9 cellular contexts compared by ENCODE assay signal in genomic region chr12:123519151-123520001, GRCh38. TPM values are rescaled to one million over a fixed set of nuclear protein-coding genes. Genes with fewer than 3 reads are reported as not detected.
DNase-seq lines count a peak whose midpoint lies in the region; ATAC-seq and TF ChIP-seq lines count a peak whose summit lies in the region.
"Had no signal": no experiment of that assay in that cellular context is flagged by ENCODE, and none has a peak within 500 bp of the region (broad histone marks: within the 10 kb centered on the region; RNA-seq: fewer than 3 reads in every experiment).

No MANE protein-coding gene starts in this region.

- H4K5ac ChIP-seq in IMR-90 (ENCODE audit: low read depth, low read length): no peak overlapping the region

- in situ Hi-C loops in IMR-90 (cut with MboI; ENCODE audit: low sequenced_read_pairs): no loop called here

- H3K4me3 Mint-ChIP-seq in CD4-positive, alpha-beta memory T cell: no peak overlapping the region
- no peak overlapping the region for H3K4me3 Mint-ChIP-seq in T-helper 2 cell treated with Interferon-gamma antibody and Interleukin-4, amounts not matched to agents 5 μg/mL and 100 μg/mL, for 36 hours
- H3K4me3 Mint-ChIP-seq: naive thymus-derived CD4-positive, alpha-beta T cell had no signal

- no peak overlapping the region for H3K4ac ChIP-seq in IMR-90 (ENCODE audit: low read depth, low read length)

- H4K91ac ChIP-seq in IMR-90 (ENCODE audit: insufficient read depth, low read depth, low read length): no peak overlapping the region

- no peak for TF ChIP-seq CTCF in IMR-90 (conservative IDR thresholded peaks at IDR 0.05; ENCODE audit: low read depth, low read length)

- ATAC-seq in IMR-90 (ENCODE audit: low read depth): peak; percentile 63
- peak; percentile 45 for ATAC-seq in left colon
- ATAC-seq: naive thymus-derived CD4-positive, alpha-beta T cell had no signal

- H3K9ac ChIP-seq in IMR-90 (ENCODE audit: low read depth, low read length): no peak overlapping the region

- no peak overlapping the region for H2AK5ac ChIP-seq in IMR-90 (ENCODE audit: low read depth, low read length)

- TF ChIP-seq POLR2A in IMR-90 (IDR thresholded peaks at IDR 0.05; ENCODE audit: low read depth, low read length): no peak

- TF ChIP-seq RAD21 in IMR-90 (IDR thresholded peaks at IDR 0.05; ENCODE audit: low read length): no peak

- H3K56ac ChIP-seq in IMR-90 (ENCODE audit: extremely low read depth, insufficient read depth, low read length): no peak overlapping the region

- H3K9me3 ChIP-seq in IMR-90 (ENCODE audit: control insufficient read depth, insufficient read depth, low read length): no peaks in the 10 kb centered on the region
- H3K9me3 ChIP-seq in CD4-positive, alpha-beta memory T cell (ENCODE audit: control insufficient read depth in 1 of 2, low read length in 2 of 2): no peaks in the 10 kb centered on the region

- H2BK15ac ChIP-seq in IMR-90 (ENCODE audit: low read depth, low read length): no peak overlapping the region

- no peaks in the 10 kb centered on the region for H3K27me3 ChIP-seq in IMR-90 (ENCODE audit: control insufficient read depth, insufficient read depth, low read length)
- no peaks in the 10 kb centered on the region for H3K27me3 ChIP-seq in CD4-positive, alpha-beta memory T cell (ENCODE audit: insufficient read depth, low read length)

- intact Hi-C loops in IMR-90 (cut with micrococcal nuclease) (no loop called here), left colon (cut with DNase I, micrococcal nuclease) (no loop called here)
- intact Hi-C loops in CD4-positive, alpha-beta memory T cell (cut with micrococcal nuclease): no loop called here

- H3K4me1 Mint-ChIP-seq in CD4-positive, alpha-beta memory T cell: no peaks in the 10 kb centered on the region
- no peaks in the 10 kb centered on the region for H3K4me1 Mint-ChIP-seq in T-helper 2 cell treated with Interferon-gamma antibody and Interleukin-4, amounts not matched to agents 5 μg/mL and 100 μg/mL, for 36 hours (ENCODE audit: low read depth)

- peaks cover 17 to 29% of the 10 kb centered on the region in 2 experiments for H3K79me1 ChIP-seq in IMR-90 (ENCODE audit: low read depth in 1 of 2, low read length in 2 of 2)

- H3K4me2 ChIP-seq in IMR-90 (ENCODE audit: low read depth, low read length): no peak overlapping the region

- no peak overlapping the region for H2AFZ ChIP-seq in IMR-90 (replicated peaks; ENCODE audit: low read length, poor library complexity)

- H2BK120ac ChIP-seq in IMR-90 (ENCODE audit: low read depth, low read length): no peak overlapping the region

- dilution Hi-C loops in IMR-90 (cut with HindIII; ENCODE audit: low sequenced_read_pairs, unreplicated experiment): no loop called here

- H3K36me3 ChIP-seq in IMR-90 (ENCODE audit: control insufficient read depth, insufficient read depth, low read length): peaks cover 56% of the 10 kb centered on the region
- H3K36me3 ChIP-seq in CD4-positive, alpha-beta memory T cell (ENCODE audit: insufficient read depth, low read length): no peaks in the 10 kb centered on the region

- H3K4me1 ChIP-seq in IMR-90 (ENCODE audit: control insufficient read depth, insufficient read depth, low read length): peaks cover 6% of the 10 kb centered on the region
- H3K4me1 ChIP-seq in CD4-positive, alpha-beta memory T cell (ENCODE audit: insufficient read depth, low read length): no peaks in the 10 kb centered on the region

- H2AK9ac ChIP-seq in IMR-90 (replicated peaks; ENCODE audit: low read depth, low read length, poor library complexity): peak overlapping the region; percentile 66

- no peak overlapping the region for H3K23ac ChIP-seq in IMR-90 (ENCODE audit: low read depth, low read length)

- no peak overlapping the region for H3K18ac ChIP-seq in IMR-90 (ENCODE audit: low read depth, low read length)

- H2BK5ac ChIP-seq in IMR-90 (ENCODE audit: low read depth, low read length, poor library complexity, severe bottlenecking): no peak overlapping the region

- WGBS in IMR-90 (ENCODE audit: extremely low coverage in 2 of 2, insufficient read length in 1 of 2), 2 experiments: 89% methylated on average over 17 of the region's 24 CpGs; no CpG with 5 or more reads in 1 of the 2 experiments

- no peak overlapping the region for H4K8ac ChIP-seq in IMR-90 (ENCODE audit: low read depth in 2 of 2, low read length in 2 of 2)

- H2BK20ac ChIP-seq in IMR-90 (ENCODE audit: low read depth, low read length): no peak overlapping the region

- POLR2A ChIA-PET in IMR-90 (lab: Charles Lee; ENCODE audit: unreplicated experiment): no interaction called here
- POLR2A ChIA-PET in CD4-positive, alpha-beta memory T cell (lab: Charles Lee; ENCODE audit: partially characterized antibody): no interaction called here

- no peak overlapping the region for H3K27ac ChIP-seq in IMR-90 (ENCODE audit: insufficient read depth, low read length)
- H3K27ac ChIP-seq in caudate nucleus (ENCODE audit: low read depth, low read length): no peak overlapping the region
- H3K27ac ChIP-seq in CD4-positive, alpha-beta memory T cell (ENCODE audit: low read depth, low read length): no peak overlapping the region

- DNase-seq in IMR-90 (peak; percentile 56), caudate nucleus (lab: John Stamatoyannopoulos, UW) (peak in 40 of 61 donors; percentile 2 to 70 (median 28)), left colon (peak in 1 of 2 donors; percentile 6), superior temporal gyrus (ENCODE audit: extremely low spot score) (peak; percentile 45), middle frontal gyrus (ENCODE audit: extremely low spot score, low spot score) (no peak)
- DNase-seq in CD4-positive, alpha-beta memory T cell: no peak
- no peak for DNase-seq in T-helper 2 cell treated with Interferon-gamma antibody and Interleukin-4, amounts not matched to agents 5 μg/mL and 100 μg/mL, for 36 hours (ENCODE audit: low spot score)
- DNase-seq in activated T-cell treated with anti-CD3 and anti-CD28 coated beads, Interleukin-2, amount 50 U/mL, for 1 hour: no peak
- DNase-seq: naive thymus-derived CD4-positive, alpha-beta T cell had no signal

- H3K14ac ChIP-seq in IMR-90 (replicated peaks; ENCODE audit: low read depth, low read length): no peak overlapping the region

- H3K27ac Mint-ChIP-seq in CD4-positive, alpha-beta memory T cell: no peak overlapping the region
- H3K27ac Mint-ChIP-seq in T-helper 2 cell treated with Interferon-gamma antibody and Interleukin-4, amounts not matched to agents 5 μg/mL and 100 μg/mL, for 36 hours: no peak overlapping the region

- no peaks in the 10 kb centered on the region for H3K9me3 Mint-ChIP-seq in CD4-positive, alpha-beta memory T cell
- no peaks in the 10 kb centered on the region for H3K9me3 Mint-ChIP-seq in T-helper 2 cell treated with Interferon-gamma antibody and Interleukin-4, amounts not matched to agents 5 μg/mL and 100 μg/mL, for 36 hours
- H3K9me3 Mint-ChIP-seq: naive thymus-derived CD4-positive, alpha-beta T cell had no signal

- peaks cover 12% of the 10 kb centered on the region for H4K20me1 ChIP-seq in IMR-90 (ENCODE audit: insufficient read depth, low read length)

- CTCF ChIA-PET in IMR-90 (lab: Yijun Ruan, JAX): no interaction called here
- CTCF ChIA-PET in CD4-positive, alpha-beta memory T cell (lab: Charles Lee; ENCODE audit: partially characterized antibody): interaction anchor here (0.7 kb wide), 1 partner anchor 56 kb away, joined by 3 read pairs; no protein-coding TSS in a partner anchor

- H3K9me1 ChIP-seq in IMR-90 (ENCODE audit: insufficient read depth, low read length): peaks cover 8% of the 10 kb centered on the region

- no TSS peak for BruUV-seq in IMR-90 (replicated peaks; lab: Mats Ljungman, UMichigan)

- no peaks in the 10 kb centered on the region for H3K27me3 Mint-ChIP-seq in CD4-positive, alpha-beta memory T cell
- H3K27me3 Mint-ChIP-seq in T-helper 2 cell treated with Interferon-gamma antibody and Interleukin-4, amounts not matched to agents 5 μg/mL and 100 μg/mL, for 36 hours (ENCODE audit: low read depth): no peaks in the 10 kb centered on the region
- H3K27me3 Mint-ChIP-seq: naive thymus-derived CD4-positive, alpha-beta T cell had no signal

- no peak overlapping the region for H3K4me3 ChIP-seq in IMR-90 (ENCODE audit: insufficient read depth, low read depth, low read length)
- no peak overlapping the region for H3K4me3 ChIP-seq in CD4-positive, alpha-beta memory T cell (ENCODE audit: low read length in 2 of 2)

- peaks cover 23 to 26% of the 10 kb centered on the region in 2 donors for H3K36me3 Mint-ChIP-seq in CD4-positive, alpha-beta memory T cell
- H3K36me3 Mint-ChIP-seq in T-helper 2 cell treated with Interferon-gamma antibody and Interleukin-4, amounts not matched to agents 5 μg/mL and 100 μg/mL, for 36 hours (ENCODE audit: low read depth): no peaks in the 10 kb centered on the region

TF ChIP-seq in IMR-90, 13 proteins besides CTCF, POLR2A, EP300 and RAD21:
- TF ChIP-seq USF2 (IDR thresholded peaks at IDR 0.05; ENCODE audit: low read depth, low read length) (peak; percentile 59), MAFK (IDR thresholded peaks at IDR 0.05; ENCODE audit: low read depth, low read length) (no peak), BHLHE40 (IDR thresholded peaks at IDR 0.05; ENCODE audit: low read depth, low read length) (peak; percentile 71)

RNA-seq across cellular contexts. Expression of gene RILPL1, which starts 14.1 kb away (rescaled TPM):
- total RNA-seq in IMR-90 (2012; rRNA removed) (11.1 and 14.2 TPM in 2 replicates), left colon (1 to 10 TPM; 4.3 to 4.9 TPM)
- 19.8 and 24.5 TPM in 2 replicates for polyA plus RNA-seq in IMR-90 (2012; rRNA removed)
- polyA plus RNA-seq in IMR-90 (2012; cell fraction: cytosol; rRNA removed): 15.2 and 17.4 TPM in 2 replicates
- 28.5 and 34.7 TPM in 2 replicates for polyA plus RNA-seq in IMR-90 (2012; cell fraction: nucleus; rRNA removed; ENCODE audit: low replicate concordance)
- total RNA-seq in CD4-positive, alpha-beta memory T cell: 1 to 10 TPM; 8.1 to 8.5 TPM
- under 1 TPM in 1 of 2 donors, not detected in 1; 0.54 TPM for polyA plus RNA-seq in CD4-positive, alpha-beta memory T cell

Comparison
In these comparisons a context has a peak if more than half of its experiments do, and no peak if none do; other contexts are left out.
1. DNase-seq: peak in IMR-90 (single experiment), caudate nucleus (40 of 61) and superior temporal gyrus (single experiment); none in middle frontal gyrus (single experiment), CD4-positive, alpha-beta memory T cell (0 of 5), T-helper 2 cell treated with Interferon-gamma antibody and Interleukin-4, amounts not matched to agents 5 μg/mL and 100 μg/mL, for 36 hours (single experiment) and activated T-cell treated with anti-CD3 and anti-CD28 coated beads, Interleukin-2, amount 50 U/mL, for 1 hour (single experiment).